ENCODE assay signal across 8 cellular contexts in the genomic region with DNA sequence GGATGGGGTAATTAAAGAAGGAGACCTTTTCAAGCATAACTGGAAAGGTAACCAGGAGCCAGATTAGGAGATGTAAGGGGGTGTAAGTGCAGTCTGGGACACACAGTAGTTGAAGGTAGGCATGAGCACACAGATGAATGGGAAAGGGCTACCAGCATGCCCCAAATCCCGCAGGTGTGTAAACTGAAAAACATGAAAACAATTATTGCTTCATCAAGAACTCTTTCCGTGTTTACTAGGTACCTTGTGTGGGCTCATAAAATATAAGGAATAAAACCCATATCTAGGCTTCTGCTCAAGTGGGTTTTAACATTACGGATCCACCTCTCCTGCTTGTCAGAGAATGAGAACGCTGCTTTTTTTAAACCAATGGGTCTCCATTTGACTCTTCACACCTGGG. TPM values are rescaled to one million over a fixed set of nuclear protein-coding genes. Genes with fewer than 3 reads are reported as not detected.
A peak's percentile ranks its signal among the peaks of the same experiment; 100 is the strongest.
DNase-seq lines count a peak whose midpoint lies in the region; ATAC-seq and TF ChIP-seq lines count a peak whose summit lies in the region.

No MANE protein-coding gene starts in this region.

- H3K4me1 ChIP-seq in iPS-20b (ENCODE audit: insufficient read depth, low read length) = peaks cover 16% of the 10 kb centered on the region; the same call in 1 of the 2 replicates
- peaks cover 15% of the 10 kb centered on the region for H3K4me1 ChIP-seq in stomach smooth muscle (ENCODE audit: control insufficient read depth, insufficient read depth, low read length)

- H3K27me3 ChIP-seq in iPS-20b (ENCODE audit: insufficient read depth, low read length) (no peaks in the 10 kb centered on the region), stomach smooth muscle (ENCODE audit: control insufficient read depth in 1 of 2, insufficient read depth in 2 of 2, low read length in 2 of 2) (no peaks in the 10 kb centered on the region)

- H3K9me3 Mint-ChIP-seq in activated CD4-positive, alpha-beta T cell treated with anti-CD3 and anti-CD28 coated beads for 36 hours (ENCODE audit: low read depth) = no peaks in the 10 kb centered on the region
- H3K9me3 Mint-ChIP-seq in activated T-helper 1 cell treated with anti-CD3 and anti-CD28 coated beads, Interleukin-12 subunit alpha, Interleukin-12 subunit beta, Interleukin-2, Interleukin-4 antibody, amounts not matched to agents 30 ng/mL and 10 ng/mL and 1 ng/mL, durations not matched to agents 14 hours and 24 hours and 36 hours = no peaks in the 10 kb centered on the region

- no peak for DNase-seq in activated CD4-positive, alpha-beta T cell treated with anti-CD3 and anti-CD28 coated beads for 36 hours
- DNase-seq in activated CD4-positive, alpha-beta T cell treated with anti-CD3 and anti-CD28 coated beads for 1 hour = no peak
- DNase-seq in activated T-helper 1 cell treated with anti-CD3 and anti-CD28 coated beads, Interleukin-12 subunit alpha, Interleukin-12 subunit beta, Interleukin-2, Interleukin-4 antibody, amounts not matched to agents 30 ng/mL and 10 ng/mL and 1 ng/mL, durations not matched to agents 14 hours and 24 hours and 36 hours (ENCODE audit: low spot score) = no peak
- DNase-seq in erythroblast (lab: John Stamatoyannopoulos, UW) (no peak), NCI-H345 (lab: John Stamatoyannopoulos, UW) (no peak), cerebellar cortex (ENCODE audit: low spot score) (no peak)

- no peaks in the 10 kb centered on the region for H3K27me3 Mint-ChIP-seq in activated CD4-positive, alpha-beta T cell treated with anti-CD3 and anti-CD28 coated beads for 36 hours
- no peaks in the 10 kb centered on the region for H3K27me3 Mint-ChIP-seq in activated T-helper 1 cell treated with anti-CD3 and anti-CD28 coated beads, Interleukin-12 subunit alpha, Interleukin-12 subunit beta, Interleukin-2, Interleukin-4 antibody, amounts not matched to agents 30 ng/mL and 10 ng/mL and 1 ng/mL, durations not matched to agents 14 hours and 24 hours and 36 hours (ENCODE audit: insufficient read depth)

- H3K36me3 Mint-ChIP-seq in activated CD4-positive, alpha-beta T cell treated with anti-CD3 and anti-CD28 coated beads for 36 hours (ENCODE audit: low read depth) = peaks cover 14% of the 10 kb centered on the region
- H3K36me3 Mint-ChIP-seq in activated T-helper 1 cell treated with anti-CD3 and anti-CD28 coated beads, Interleukin-12 subunit alpha, Interleukin-12 subunit beta, Interleukin-2, Interleukin-4 antibody, amounts not matched to agents 30 ng/mL and 10 ng/mL and 1 ng/mL, durations not matched to agents 14 hours and 24 hours and 36 hours (ENCODE audit: low read depth) = peaks cover 11% of the 10 kb centered on the region

- H3K36me3 ChIP-seq in iPS-20b (ENCODE audit: insufficient read depth, low read depth, low read length) = no peaks in the 10 kb centered on the region
- no peaks in the 10 kb centered on the region for H3K36me3 ChIP-seq in stomach smooth muscle (ENCODE audit: control insufficient read depth in 2 of 2, insufficient read depth in 2 of 2, low read length in 2 of 2)

- intact Hi-C loops in activated CD4-positive, alpha-beta T cell treated with anti-CD3 and anti-CD28 coated beads for 36 hours (cut with DNase I, micrococcal nuclease) = loop anchor here (5.0 to 10.0 kb wide), 4 partner anchors 121 to 1291 kb away; a partner anchor contains a TSS
- intact Hi-C loops in activated T-helper 1 cell treated with anti-CD3 and anti-CD28 coated beads, Interleukin-12 subunit alpha, Interleukin-12 subunit beta, Interleukin-2, Interleukin-4 antibody, amounts not matched to agents 30 ng/mL and 10 ng/mL and 1 ng/mL, durations not matched to agents 14 hours and 24 hours and 36 hours (cut with micrococcal nuclease) = loop anchor here (1.0 to 2.0 kb wide), 2 partner anchors 147 to 185 kb away; no protein-coding TSS in a partner anchor

- no peak for ATAC-seq in activated CD4-positive, alpha-beta T cell treated with anti-CD3 and anti-CD28 coated beads for 36 hours

- peaks cover 50% of the 10 kb centered on the region for H3K4me1 Mint-ChIP-seq in activated CD4-positive, alpha-beta T cell treated with anti-CD3 and anti-CD28 coated beads for 36 hours
- H3K4me1 Mint-ChIP-seq in activated T-helper 1 cell treated with anti-CD3 and anti-CD28 coated beads, Interleukin-12 subunit alpha, Interleukin-12 subunit beta, Interleukin-2, Interleukin-4 antibody, amounts not matched to agents 30 ng/mL and 10 ng/mL and 1 ng/mL, durations not matched to agents 14 hours and 24 hours and 36 hours (ENCODE audit: low read depth) = peaks cover 43% of the 10 kb centered on the region

- peak overlapping the region; percentile 85 for H3K9ac ChIP-seq in iPS-20b (ENCODE audit: low read depth, low read length)
- H3K9ac ChIP-seq in stomach smooth muscle (ENCODE audit: low read length in 2 of 2) = peak overlapping the region in 1 of 2 donors; percentile 73

- H3K9me3 ChIP-seq in iPS-20b (ENCODE audit: insufficient read depth, low read depth, low read length) = no peaks in the 10 kb centered on the region
- H3K9me3 ChIP-seq in stomach smooth muscle (ENCODE audit: control insufficient read depth in 2 of 2, low read length in 2 of 2) = no peaks in the 10 kb centered on the region

- TF ChIP-seq POLR2A in erythroblast (IDR thresholded peaks at IDR 0.05; ENCODE audit: low read length) = no peak

- H3K4me3 ChIP-seq in iPS-20b (ENCODE audit: low read length) (peak overlapping the region; percentile 96), stomach smooth muscle (ENCODE audit: low read length in 2 of 2) (peak overlapping the region; percentile 77 to 85)

- H3K4me3 Mint-ChIP-seq in activated CD4-positive, alpha-beta T cell treated with anti-CD3 and anti-CD28 coated beads for 36 hours = peak overlapping the region; percentile 86
- peak overlapping the region; percentile 79 for H3K4me3 Mint-ChIP-seq in activated T-helper 1 cell treated with anti-CD3 and anti-CD28 coated beads, Interleukin-12 subunit alpha, Interleukin-12 subunit beta, Interleukin-2, Interleukin-4 antibody, amounts not matched to agents 30 ng/mL and 10 ng/mL and 1 ng/mL, durations not matched to agents 14 hours and 24 hours and 36 hours

- H3K27ac ChIP-seq in iPS-20b (ENCODE audit: low read length) (no peak overlapping the region), stomach smooth muscle (ENCODE audit: low read length) (no peak overlapping the region)

- POLR2A ChIA-PET in activated CD4-positive, alpha-beta T cell treated with anti-CD3 and anti-CD28 coated beads for 36 hours (lab: Charles Lee) = no interaction called here

- peak overlapping the region; percentile 70 for H3K27ac Mint-ChIP-seq in activated CD4-positive, alpha-beta T cell treated with anti-CD3 and anti-CD28 coated beads for 36 hours
- H3K27ac Mint-ChIP-seq in activated T-helper 1 cell treated with anti-CD3 and anti-CD28 coated beads, Interleukin-12 subunit alpha, Interleukin-12 subunit beta, Interleukin-2, Interleukin-4 antibody, amounts not matched to agents 30 ng/mL and 10 ng/mL and 1 ng/mL, durations not matched to agents 14 hours and 24 hours and 36 hours = no peak overlapping the region

- CTCF ChIA-PET in activated CD4-positive, alpha-beta T cell treated with anti-CD3 and anti-CD28 coated beads for 36 hours (lab: Charles Lee) = no interaction called here

RNA-seq across cellular contexts. Expression of a gene that starts 1.1 kb away (rescaled TPM):
- 10 to 100 TPM; 51.6 to 61.9 TPM for total RNA-seq in activated CD4-positive, alpha-beta T cell treated with anti-CD3 and anti-CD28 coated beads for 36 hours
- 103 and 108 TPM in 2 replicates for total RNA-seq in activated T-helper 1 cell treated with anti-CD3 and anti-CD28 coated beads, Interleukin-12 subunit alpha, Interleukin-12 subunit beta, Interleukin-2, Interleukin-4 antibody, amounts not matched to agents 30 ng/mL and 10 ng/mL and 1 ng/mL, durations not matched to agents 14 hours and 24 hours and 36 hours

RNA-seq across cellular contexts. Expression of a gene that starts 41.3 kb away (rescaled TPM):
- total RNA-seq in activated CD4-positive, alpha-beta T cell treated with anti-CD3 and anti-CD28 coated beads for 36 hours = 10 to 100 TPM; 11.3 to 11.4 TPM
- total RNA-seq in activated T-helper 1 cell treated with anti-CD3 and anti-CD28 coated beads, Interleukin-12 subunit alpha, Interleukin-12 subunit beta, Interleukin-2, Interleukin-4 antibody, amounts not matched to agents 30 ng/mL and 10 ng/mL and 1 ng/mL, durations not matched to agents 14 hours and 24 hours and 36 hours = 24.2 and 30.1 TPM in 2 replicates
